9 cellular contexts compared by ENCODE assay signal in genomic region chr10:58291538-58292174, GRCh38. TPM values are rescaled to one million over a fixed set of nuclear protein-coding genes. Genes with fewer than 3 reads are reported as not detected.
DNase-seq lines count a peak whose midpoint lies in the region; ATAC-seq, FAIRE-seq and TF ChIP-seq lines count a peak whose summit lies in the region.
"Had no signal": no experiment of that assay in that cellular context is flagged by ENCODE, and none has a peak within 500 bp of the region (broad histone marks: within the 10 kb centered on the region; RNA-seq: fewer than 3 reads in every experiment).

No MANE protein-coding gene starts in this region.

- TF ChIP-seq POLR2A in spleen (IDR thresholded peaks at IDR 0.05) = no peak

- FAIRE-seq in astrocyte (lab: Jason Lieb, UNC) = no peak

- H3K4me3 ChIP-seq in astrocyte (ENCODE audit: insufficient read depth, low read depth, low read length) (no peak overlapping the region), right cardiac atrium (ENCODE audit: low read length) (no peak overlapping the region), spleen (no peak overlapping the region)
- H3K4me3 ChIP-seq: BLaER1 treated with 17β-estradiol and CSF1 and Interleukin-3, amounts not matched to agents 10 nM and 100 nM had no signal

- TF ChIP-seq CTCF in astrocyte (IDR thresholded peaks at IDR 0.05; ENCODE audit: insufficient read depth, low read depth, low read length) = peak; percentile 69
- TF ChIP-seq CTCF in spleen (IDR thresholded peaks at IDR 0.05 in 8 of 11, conservative IDR thresholded peaks at IDR 0.05 in 3 of 11) = peak; percentile 18 to 80 (median 59)

- no peak overlapping the region for H3K9ac ChIP-seq in astrocyte (ENCODE audit: low read length)
- H3K9ac ChIP-seq: BLaER1 treated with 17β-estradiol and CSF1 and Interleukin-3, amounts not matched to agents 10 nM and 100 nM had no signal

- peak; percentile 44 for DNase-seq in NCI-H1092 treated with DMSO at 0.1 percent for 48 hours (lab: John Stamatoyannopoulos, UW)
- DNase-seq in NCI-H1092 (lab: John Stamatoyannopoulos, UW) = no peak
- peak; percentile 68 for DNase-seq in NOMO-1 treated with DMSO at 0.1 percent for 48 hours (lab: John Stamatoyannopoulos, UW; ENCODE audit: unreplicated experiment)
- DNase-seq in astrocyte (ENCODE audit: low read depth) = peak; percentile 30
- DNase-seq in right cardiac atrium = no peak
- no peak for DNase-seq in spleen

- H3K36me3 Mint-ChIP-seq in astrocyte (ENCODE audit: low read depth, unreplicated experiment) = no peaks in the 10 kb centered on the region

- H3K4me3 Mint-ChIP-seq in astrocyte (ENCODE audit: unreplicated experiment) = no peak overlapping the region

- WGBS in right cardiac atrium = 70% methylated on average over 5 of the region's 5 CpGs
- WGBS in spleen, 5 donors = 69 to 80% (median 76%) methylated on average over 5 of the region's 5 CpGs

- peaks cover 1% of the 10 kb centered on the region for H3K4me1 Mint-ChIP-seq in astrocyte (ENCODE audit: low read depth, unreplicated experiment)

- no peaks in the 10 kb centered on the region for H4K20me1 ChIP-seq in astrocyte (ENCODE audit: insufficient read depth, low read length)
- H4K20me1 ChIP-seq: BLaER1 treated with 17β-estradiol and CSF1 and Interleukin-3, amounts not matched to agents 10 nM and 100 nM had no signal

- H3K9me3 ChIP-seq in astrocyte (ENCODE audit: insufficient read depth, low read depth, low read length) = no peaks in the 10 kb centered on the region
- no peaks in the 10 kb centered on the region for H3K9me3 ChIP-seq in right cardiac atrium (ENCODE audit: control insufficient read depth, low read length)
- H3K9me3 ChIP-seq in spleen = no peaks in the 10 kb centered on the region

- intact Hi-C loops in right cardiac atrium (cut with DNase I) (loop anchor here (5.0 to 10.0 kb wide), 3 partner anchors 109 to 117 kb away; no protein-coding TSS in a partner anchor), spleen (cut with DNase I; ENCODE audit: low total_unique reads) (loop anchor here (2.0 kb wide), 1 partner anchor 113 kb away; no protein-coding TSS in a partner anchor)

- H2AFZ ChIP-seq in astrocyte (ENCODE audit: low read depth, low read length) = no peak overlapping the region

- H3K4me1 ChIP-seq in astrocyte (ENCODE audit: insufficient read depth, low read length) (no peaks in the 10 kb centered on the region), right cardiac atrium (ENCODE audit: control insufficient read depth, insufficient read depth, low read length) (no peaks in the 10 kb centered on the region), spleen (peaks cover 0 to 7% (median 0%) of the 10 kb centered on the region in 6 donors)

- H3K4me2 ChIP-seq in astrocyte (ENCODE audit: low read length) = no peak overlapping the region
- H3K4me2 ChIP-seq: BLaER1 treated with 17β-estradiol and CSF1 and Interleukin-3, amounts not matched to agents 10 nM and 100 nM had no signal

- H3K79me2 ChIP-seq in astrocyte (ENCODE audit: insufficient read depth, low read length) = no peaks in the 10 kb centered on the region

- ATAC-seq in GM19395 (IDR thresholded peaks at IDR 0.05; ENCODE audit: unreplicated experiment) (peak; percentile 93), HG03280 (IDR thresholded peaks at IDR 0.05; ENCODE audit: unreplicated experiment) (peak; percentile 94), right cardiac atrium (peak; percentile 43 to 74)

- H3K27me3 Mint-ChIP-seq in astrocyte (ENCODE audit: low read depth, unreplicated experiment) = no peaks in the 10 kb centered on the region

- H3K36me3 ChIP-seq in astrocyte (ENCODE audit: insufficient read depth, low read length) (no peaks in the 10 kb centered on the region), spleen (no peaks in the 10 kb centered on the region)

- no peaks in the 10 kb centered on the region for H3K27me3 ChIP-seq in astrocyte (ENCODE audit: insufficient read depth, low read length)
- H3K27me3 ChIP-seq in right cardiac atrium (ENCODE audit: control insufficient read depth, insufficient read depth) = no peaks in the 10 kb centered on the region
- H3K27me3 ChIP-seq in spleen (replicated peaks in 1 of 7) = no peaks in the 10 kb centered on the region
- H3K27me3 ChIP-seq: BLaER1 treated with 17β-estradiol and CSF1 and Interleukin-3, amounts not matched to agents 10 nM and 100 nM had no signal

- H3K27ac Mint-ChIP-seq in astrocyte (ENCODE audit: unreplicated experiment) = no peak overlapping the region

- H3K27ac ChIP-seq in astrocyte (ENCODE audit: low read depth, low read length) (no peak overlapping the region), right cardiac atrium (ENCODE audit: low read length) (no peak overlapping the region), spleen (no peak overlapping the region)
- H3K27ac ChIP-seq: BLaER1 treated with 17β-estradiol and CSF1 and Interleukin-3, amounts not matched to agents 10 nM and 100 nM had no signal

- H3K9me3 Mint-ChIP-seq in astrocyte (ENCODE audit: unreplicated experiment) = no peaks in the 10 kb centered on the region

RNA-seq across cellular contexts. Expression of gene CISD1, which starts 22.7 kb away (rescaled TPM):
- 32.2 and 36.3 TPM in 2 replicates for total RNA-seq in astrocyte
- 100 to 1,000 TPM; 119 to 159 (median 137) TPM for total RNA-seq in right cardiac atrium
- polyA plus RNA-seq in right cardiac atrium = 100 TPM
- 10 to 100 TPM in 5 of 7 donors, 1 to 10 TPM in 2; 7.1 to 26.5 (median 17.3) TPM for total RNA-seq in spleen
- polyA plus RNA-seq in spleen = 10 to 100 TPM in 2 of 3 donors, 1 to 10 TPM in 1; 8.5 to 26.4 (median 24.5) TPM

RNA-seq across cellular contexts. Expression of gene IPMK, which starts 24.0 kb away (rescaled TPM):
- total RNA-seq in astrocyte (5.6 and 6.8 TPM in 2 replicates), right cardiac atrium (1 to 10 TPM; 2.1 to 2.6 (median 2.3) TPM), spleen (10 to 100 TPM; 12.3 to 17.2 (median 13.6) TPM)
- polyA plus RNA-seq in right cardiac atrium (1.2 TPM), spleen (1 to 10 TPM; 2.9 to 4.3 (median 3.4) TPM)

RNA-seq across cellular contexts. Expression of gene UBE2D1, which starts 43.1 kb away (rescaled TPM):
- total RNA-seq in astrocyte (18.4 and 22.1 TPM in 2 replicates), right cardiac atrium (10 to 100 TPM; 28.0 to 40.3 (median 33.1) TPM), spleen (10 to 100 TPM; 23.8 to 34.6 (median 28.2) TPM)
- polyA plus RNA-seq in right cardiac atrium (37.0 TPM), spleen (10 to 100 TPM; 13.5 to 17.5 (median 16.1) TPM)

Comparison
In these comparisons a context has a peak if more than half of its experiments do, and no peak if none do; other contexts are left out.
1. DNase-seq: peak in NCI-H1092 treated with DMSO at 0.1 percent for 48 hours (single experiment), NOMO-1 treated with DMSO at 0.1 percent for 48 hours (single experiment) and astrocyte (single experiment); none in NCI-H1092 (single experiment), right cardiac atrium (0 of 3) and spleen (single experiment).
2. Peak in every context shown above with its lines, with median percentiles within 50 percentile points of each other: ATAC-seq.